Comparison of ENCODE assay signal across 8 cellular contexts in genomic region chr1:45686081-45687013, GRCh38. TPM values are rescaled to one million over a fixed set of nuclear protein-coding genes. Genes with fewer than 3 reads are reported as not detected.
A peak's percentile ranks its signal among the peaks of the same experiment; 100 is the strongest.
DNase-seq lines count a peak whose midpoint lies in the region; ATAC-seq lines count a peak whose summit lies in the region.

GPBP1L1 (minus strand) TSS chr1:45686533; CDS start chr1:45659087, 27,446 bp downstream.

- DNase-seq in AML-193 (lab: John Stamatoyannopoulos, UW) (peak; percentile 92 to 94), NCI-H460 (ENCODE audit: extremely low read depth, low read depth) (peak; percentile 94), cerebellum (ENCODE audit: low spot score) (peak; percentile 99), kidney glomerular epithelial cell (lab: John Stamatoyannopoulos, UW) (peak; percentile 96)
- DNase-seq in activated CD4-positive, alpha-beta T cell treated with anti-CD3 and anti-CD28 coated beads for 1 hour = peak; percentile 96
- DNase-seq in stimulated activated CD4-positive, alpha-beta T cell treated with anti-CD3 and anti-CD28 coated beads, Interleukin-1b, Interleukin-23, amount 100 ng/mL, for 1 hour (ENCODE audit: low read depth in 2 of 2) = peak; percentile 94 to 96

- ATAC-seq in GM19035 (IDR thresholded peaks at IDR 0.05; ENCODE audit: unreplicated experiment) = peak; percentile 57
- peak; percentile 64 for ATAC-seq in HG03354 (IDR thresholded peaks at IDR 0.05; ENCODE audit: poor library complexity, severe bottlenecking, unreplicated experiment)

RNA-seq across cellular contexts. Expression of gene GPBP1L1, which starts in this region (rescaled TPM):
- total RNA-seq in NCI-H460 (2014; rRNA removed; shearing (Covaris generic)) = 71.3 and 76.7 TPM in 2 replicates
- polyA plus RNA-seq in NCI-H460 (2014; cell fraction: nucleus; rRNA removed) = 50.4 and 75.5 TPM in 2 replicates
- 71.7 TPM for total RNA-seq in cerebellum

Comparison
In these comparisons a context has a peak if more than half of its experiments do, and no peak if none do; other contexts are left out.
1. Peak in every context shown above with its lines: DNase-seq and ATAC-seq.